Comparison of ENCODE assay signal across 13 cellular contexts in genomic region chr11:126417463-126417862, GRCh38.
A peak's percentile ranks its signal among the peaks of the same experiment; 100 is the strongest.
DNase-seq lines count a peak whose midpoint lies in the region; ATAC-seq and TF ChIP-seq lines count a peak whose summit lies in the region.
"Had no signal": no experiment of that assay in that cellular context is flagged by ENCODE, and none has a peak within 500 bp of the region (broad histone marks: within the 10 kb centered on the region; RNA-seq: fewer than 3 reads in every experiment).

No MANE protein-coding gene starts in this region.

- no peaks in the 10 kb centered on the region for H3K36me3 Mint-ChIP-seq in natural killer cell
- H3K36me3 Mint-ChIP-seq in natural killer cell treated with Interleukin-12 subunit alpha and Interleukin-12 subunit beta and Interleukin-15 and Interleukin-18, amount 100 ng/mL, for 72 hours = no peaks in the 10 kb centered on the region
- H3K36me3 Mint-ChIP-seq in dendritic cell treated with granulocyte-macrophage colony-stimulating factor and Interleukin-4, amounts not matched to agents 40 ng/mL and 50 ng/mL, for 4 days (ENCODE audit: low read depth) = peaks cover 33% of the 10 kb centered on the region

- H3K27me3 Mint-ChIP-seq in natural killer cell (ENCODE audit: low read depth in 2 of 2) = no peaks in the 10 kb centered on the region
- H3K27me3 Mint-ChIP-seq in natural killer cell treated with Interleukin-12 subunit alpha and Interleukin-12 subunit beta and Interleukin-15 and Interleukin-18, amount 100 ng/mL, for 72 hours = no peaks in the 10 kb centered on the region
- no peaks in the 10 kb centered on the region for H3K27me3 Mint-ChIP-seq in dendritic cell treated with granulocyte-macrophage colony-stimulating factor and Interleukin-4, amounts not matched to agents 40 ng/mL and 50 ng/mL, for 4 days
- H3K27me3 Mint-ChIP-seq: central memory CD8-positive, alpha-beta T cell had no signal

- no peak for ATAC-seq in natural killer cell
- no peak for ATAC-seq in natural killer cell treated with Interleukin-12 subunit alpha and Interleukin-12 subunit beta and Interleukin-15 and Interleukin-18, amount 100 ng/mL, for 72 hours
- ATAC-seq in GM18907 (IDR thresholded peaks at IDR 0.05; ENCODE audit: unreplicated experiment) = no peak
- no peak for ATAC-seq in HG03378 (IDR thresholded peaks at IDR 0.05; ENCODE audit: unreplicated experiment)

- peak overlapping the region; percentile 79 to 93 for H3K27ac ChIP-seq in ovary

- no peaks in the 10 kb centered on the region for H3K9me3 ChIP-seq in ovary

- intact Hi-C loops in natural killer cell (cut with micrococcal nuclease) (loop anchor here (2.0 kb wide), 1 partner anchor 107 kb away; no protein-coding TSS in a partner anchor), ovary (cut with DNase I) (loop anchor here in 3 of 4 donors (5.0 kb wide), 1 partner anchor 60 kb away; the partner anchor contains the start of gene ST3GAL4 (in 3 of the 3))
- intact Hi-C loops in dendritic cell treated with granulocyte-macrophage colony-stimulating factor and Interleukin-4, amounts not matched to agents 40 ng/mL and 50 ng/mL, for 4 days (cut with micrococcal nuclease) = no loop called here

- no peaks in the 10 kb centered on the region for H3K36me3 ChIP-seq in ovary

- TF ChIP-seq POLR2A in ovary (IDR thresholded peaks at IDR 0.05) = no peak

- 33 to 49% (median 37%) methylated on average over 2 of the region's 2 CpGs for WGBS in ovary, 3 donors

- H3K4me3 ChIP-seq in ovary = no peak overlapping the region

- no peak for TF ChIP-seq EP300 in ovary (IDR thresholded peaks at IDR 0.05)

- no peaks in the 10 kb centered on the region for H3K9me3 Mint-ChIP-seq in natural killer cell
- no peaks in the 10 kb centered on the region for H3K9me3 Mint-ChIP-seq in natural killer cell treated with Interleukin-12 subunit alpha and Interleukin-12 subunit beta and Interleukin-15 and Interleukin-18, amount 100 ng/mL, for 72 hours
- H3K9me3 Mint-ChIP-seq in dendritic cell treated with granulocyte-macrophage colony-stimulating factor and Interleukin-4, amounts not matched to agents 40 ng/mL and 50 ng/mL, for 4 days = no peaks in the 10 kb centered on the region
- H3K9me3 Mint-ChIP-seq: activated CD4-positive, alpha-beta memory T cell treated with anti-CD3 and anti-CD28 coated beads, Interleukin-2, amount 10 ng/mL, durations not matched to agents 7 days and 5 days; activated T-cell treated with anti-CD3 and anti-CD28 coated beads, Interleukin-2, amount 50 U/mL, for 4 hours; central memory CD8-positive, alpha-beta T cell had no signal

- H3K4me1 ChIP-seq in ovary (ENCODE audit: insufficient read depth) = peaks cover 45% of the 10 kb centered on the region

- peaks cover 9 to 24% of the 10 kb centered on the region in 2 donors for H3K4me1 Mint-ChIP-seq in natural killer cell
- peaks cover 12% of the 10 kb centered on the region in 2 donors for H3K4me1 Mint-ChIP-seq in natural killer cell treated with Interleukin-12 subunit alpha and Interleukin-12 subunit beta and Interleukin-15 and Interleukin-18, amount 100 ng/mL, for 72 hours (ENCODE audit: low read depth in 2 of 2)
- H3K4me1 Mint-ChIP-seq in dendritic cell treated with granulocyte-macrophage colony-stimulating factor and Interleukin-4, amounts not matched to agents 40 ng/mL and 50 ng/mL, for 4 days (ENCODE audit: low read depth) = peaks cover 68% of the 10 kb centered on the region
- H3K4me1 Mint-ChIP-seq: central memory CD8-positive, alpha-beta T cell had no signal

- peak overlapping the region; percentile 35 for H3K4me3 Mint-ChIP-seq in natural killer cell
- H3K4me3 Mint-ChIP-seq in natural killer cell treated with Interleukin-12 subunit alpha and Interleukin-12 subunit beta and Interleukin-15 and Interleukin-18, amount 100 ng/mL, for 72 hours = no peak overlapping the region
- H3K4me3 Mint-ChIP-seq in dendritic cell treated with granulocyte-macrophage colony-stimulating factor and Interleukin-4, amounts not matched to agents 40 ng/mL and 50 ng/mL, for 4 days = no peak overlapping the region
- H3K4me3 Mint-ChIP-seq: activated CD4-positive, alpha-beta memory T cell treated with anti-CD3 and anti-CD28 coated beads, Interleukin-2, amount 10 ng/mL, durations not matched to agents 7 days and 5 days had no signal

- DNase-seq in natural killer cell = no peak
- no peak for DNase-seq in natural killer cell treated with Interleukin-12 subunit alpha and Interleukin-12 subunit beta and Interleukin-15 and Interleukin-18, amount 100 ng/mL, for 72 hours (ENCODE audit: low spot score)
- DNase-seq in ovary = no peak
- DNase-seq in NK-92 (lab: John Stamatoyannopoulos, UW; ENCODE audit: unreplicated experiment) = no peak
- no peak for DNase-seq in activated T-cell treated with anti-CD3 and anti-CD28 coated beads, Interleukin-2, amount 50 U/mL, for 48 hours
- DNase-seq: activated CD4-positive, alpha-beta memory T cell treated with anti-CD3 and anti-CD28 coated beads, Interleukin-2, amount 10 ng/mL, durations not matched to agents 7 days and 5 days; activated T-cell treated with anti-CD3 and anti-CD28 coated beads, Interleukin-2, amount 50 U/mL, for 4 hours; NCI-H345; NK-92 treated with Interleukin-12 subunit alpha and Interleukin-12 subunit beta, amount 100 ng/mL, for 24 hours had no signal

- no peak for TF ChIP-seq CTCF in natural killer cell (IDR thresholded peaks at IDR 0.05)
- no peak for TF ChIP-seq CTCF in ovary (IDR thresholded peaks at IDR 0.05)

- no peaks in the 10 kb centered on the region for H3K27me3 ChIP-seq in ovary

- H3K27ac Mint-ChIP-seq in natural killer cell = no peak overlapping the region
- H3K27ac Mint-ChIP-seq in natural killer cell treated with Interleukin-12 subunit alpha and Interleukin-12 subunit beta and Interleukin-15 and Interleukin-18, amount 100 ng/mL, for 72 hours = no peak overlapping the region
- H3K27ac Mint-ChIP-seq in dendritic cell treated with granulocyte-macrophage colony-stimulating factor and Interleukin-4, amounts not matched to agents 40 ng/mL and 50 ng/mL, for 4 days = peak overlapping the region; percentile 86
- H3K27ac Mint-ChIP-seq: activated CD4-positive, alpha-beta memory T cell treated with anti-CD3 and anti-CD28 coated beads, Interleukin-2, amount 10 ng/mL, durations not matched to agents 7 days and 5 days had no signal
